Comparison of ENCODE assay signal across 29 cellular contexts in genomic region chr12:72241552-72241951, GRCh38. TPM values are rescaled to one million over a fixed set of nuclear protein-coding genes. Genes with fewer than 3 reads are reported as not detected.
"Had no signal": no experiment of that assay in that cellular context is flagged by ENCODE, and none has a peak within 500 bp of the region (broad histone marks: within the 10 kb centered on the region; RNA-seq: fewer than 3 reads in every experiment).

No MANE protein-coding gene starts in this region.

- H3K4me1 Mint-ChIP-seq: naive B cell; neural progenitor cell; stimulated activated memory B cell treated with anti-CD40 and anti-IgM and Interleukin-4, amounts not matched to agents 10 μg/mL and 1 μg/mL and 100 μg/mL, for 72 hours had no signal

- H3K36me3 ChIP-seq: esophagus muscularis mucosa, gastroesophageal sphincter, heart left ventricle, neural progenitor cell, prostate gland, spleen, tibial artery had no signal

- H3K36me3 Mint-ChIP-seq: mesothelial cell of epicardium; naive B cell; neural progenitor cell; stimulated activated memory B cell treated with anti-CD40 and anti-IgM and Interleukin-4, amounts not matched to agents 10 μg/mL and 1 μg/mL and 100 μg/mL, for 72 hours; type B pancreatic cell had no signal

- H3K4me3 Mint-ChIP-seq: mesothelial cell of epicardium; naive B cell; nephron; neural progenitor cell; stimulated activated memory B cell treated with anti-CD40 and anti-IgM and Interleukin-4, amounts not matched to agents 10 μg/mL and 1 μg/mL and 100 μg/mL, for 72 hours; type B pancreatic cell had no signal

- ATAC-seq: foreskin keratinocyte; gastroesophageal sphincter; heart left ventricle; left lobe of liver; mucosa of descending colon; right cardiac atrium; stimulated activated memory B cell treated with anti-CD40 and anti-IgM and Interleukin-4, amounts not matched to agents 10 μg/mL and 1 μg/mL and 100 μg/mL, for 72 hours; stimulated activated naive CD8-positive, alpha-beta T cell treated with anti-CD3 and anti-CD28 coated beads, Interleukin-15, Interleukin-2, amounts not matched to agents 100 U/mL and 50 U/mL, for 24 hours had no signal

- H3K27ac Mint-ChIP-seq: mesothelial cell of epicardium; naive B cell; nephron; neural progenitor cell; stimulated activated memory B cell treated with anti-CD40 and anti-IgM and Interleukin-4, amounts not matched to agents 10 μg/mL and 1 μg/mL and 100 μg/mL, for 72 hours; type B pancreatic cell had no signal

- H3K4me3 ChIP-seq: coronary artery, esophagus muscularis mucosa, gastroesophageal sphincter, heart left ventricle, hepatocyte, mucosa of descending colon, neural progenitor cell, prostate gland, skin epidermis, spleen, testis, tibial artery had no signal

- H3K9me3 ChIP-seq: esophagus muscularis mucosa, gastroesophageal sphincter, mucosa of descending colon, prostate gland, testis, tibial artery had no signal

- H3K9ac ChIP-seq: neural progenitor cell had no signal

- H2AFZ ChIP-seq: hepatocyte, neural progenitor cell had no signal

- H3K27me3 Mint-ChIP-seq: stimulated activated memory B cell treated with anti-CD40 and anti-IgM and Interleukin-4, amounts not matched to agents 10 μg/mL and 1 μg/mL and 100 μg/mL, for 72 hours; type B pancreatic cell had no signal

- H3K9me3 Mint-ChIP-seq: nephron, neural progenitor cell, type B pancreatic cell had no signal

- H3K27me3 ChIP-seq: esophagus muscularis mucosa, foreskin keratinocyte, gastroesophageal sphincter, heart left ventricle, hepatocyte, neural progenitor cell, spleen, testis, tibial artery had no signal

- H3K4me2 ChIP-seq: hepatocyte, neural progenitor cell had no signal

- H3K4me1 ChIP-seq: esophagus muscularis mucosa, foreskin keratinocyte, gastroesophageal sphincter, heart left ventricle, neural progenitor cell, prostate gland, spleen, testis, tibial artery had no signal

- H3K27ac ChIP-seq: coronary artery, esophagus muscularis mucosa, foreskin keratinocyte, gastroesophageal sphincter, heart left ventricle, hepatocyte, neural progenitor cell, prostate gland, skin epidermis, spleen, testis, tibial artery had no signal

- DNase-seq: dermis blood vessel endothelial cell; effector memory CD4-positive, alpha-beta T cell; foreskin keratinocyte; heart left ventricle; kidney; mesenchymal stem cell; mucosa of descending colon; naive B cell; right cardiac atrium; spleen; stimulated activated CD4-positive, alpha-beta T cell treated with anti-CD3 and anti-CD28 coated beads, Interleukin-4, amount 100 ng/mL, for 4 hours; stimulated activated naive CD8-positive, alpha-beta T cell treated with anti-CD3 and anti-CD28 coated beads, Interleukin-15, Interleukin-2, amounts not matched to agents 100 U/mL and 50 U/mL, for 24 hours; substantia nigra; testis; tibial artery had no signal

RNA-seq across cellular contexts. Expression of gene TRHDE, which starts 30.6 kb away (rescaled TPM):
- total RNA-seq: endothelial cell of umbilical vein, lung microvascular endothelial cell had no signal
- polyA plus RNA-seq: endothelial cell of umbilical vein had no signal
